Comparison of ENCODE assay signal across 8 cellular contexts in genomic region chr5:150486402-150487198, GRCh38. TPM values are rescaled to one million over a fixed set of nuclear protein-coding genes. Genes with fewer than 3 reads are reported as not detected.
DNase-seq lines count a peak whose midpoint lies in the region; ATAC-seq and TF ChIP-seq lines count a peak whose summit lies in the region.

No MANE protein-coding gene starts in this region.

- intact Hi-C loops in sciatic nerve (cut with DNase I) = loop anchor here (10.0 kb wide), 1 partner anchor 48 kb away; no protein-coding TSS in a partner anchor

- DNase-seq in DMS53 treated with DMSO at 0.1 percent for 48 hours (lab: John Stamatoyannopoulos, UW; ENCODE audit: unreplicated experiment) (peak; percentile 70), T-cell (peak in 28 of 34 experiments; percentile 7 to 59 (median 26)), astrocyte of the spinal cord (ENCODE audit: low read depth, low spot score) (peak; percentile 69), iPS DF 19.7 (ENCODE audit: low read depth, low spot score) (peak; percentile 75), sciatic nerve (ENCODE audit: low spot score) (peak; percentile 86), NCI-H1930 (lab: John Stamatoyannopoulos, UW) (no peak)

- peaks cover 7 to 19% of the 10 kb centered on the region in 2 donors for H3K27me3 Mint-ChIP-seq in T-cell

- no peak for TF ChIP-seq CTCF in astrocyte of the spinal cord (IDR thresholded peaks at IDR 0.05; ENCODE audit: low read depth, low read length)

- H3K4me1 Mint-ChIP-seq in T-cell = peaks cover 8 to 12% (median 10%) of the 10 kb centered on the region in 3 donors

- no peaks in the 10 kb centered on the region for H3K9me3 Mint-ChIP-seq in T-cell

- H3K27ac Mint-ChIP-seq in T-cell = peak overlapping the region in 1 of 2 donors; percentile 48

- in situ Hi-C loops in astrocyte of the spinal cord (cut with HindIII; ENCODE audit: low sequenced_read_pairs) = no loop called here

- ATAC-seq in HG03354 (IDR thresholded peaks at IDR 0.05; ENCODE audit: poor library complexity, severe bottlenecking, unreplicated experiment) = peak; percentile 35
- ATAC-seq in T-cell (replicated peaks in 1 of 4) = peak; percentile 61 to 67 (median 64)
- ATAC-seq in sciatic nerve = peak; percentile 55
- no peak for ATAC-seq in HG03378 (IDR thresholded peaks at IDR 0.05; ENCODE audit: unreplicated experiment)

- H3K36me3 Mint-ChIP-seq in T-cell = no peaks in the 10 kb centered on the region

- H3K4me3 Mint-ChIP-seq in T-cell = peak overlapping the region; percentile 62 to 69 (median 67)

- CTCF ChIA-PET in T-cell (lab: Charles Lee) = interaction anchor here (0.5 to 0.8 kb wide), 5 partner anchors 19 to 1219 kb away, joined by 3 to 4 read pairs (median 3); partner anchors contain the start of gene GPX3 (in 1 of the 2)

- POLR2A ChIA-PET in T-cell (lab: Charles Lee) = no interaction called here

- peak overlapping the region; percentile 76 for H3K4me3 ChIP-seq in astrocyte of the spinal cord (ENCODE audit: low read depth, low read length)

RNA-seq across cellular contexts. Expression of gene NDST1, which starts 21.3 kb away (rescaled TPM):
- total RNA-seq in T-cell (1 to 10 TPM in 3 of 5 donors, under 1 TPM in 2; 0.83 to 2.0 (median 1.2) TPM), sciatic nerve (109 TPM)

RNA-seq across cellular contexts. Expression of gene RPS14, which starts 37.1 kb away (rescaled TPM):
- 1,000 to 10,000 TPM; 4,124 to 5,450 (median 5,009) TPM for total RNA-seq in T-cell
- 1,412 TPM for total RNA-seq in sciatic nerve

Comparison
In these comparisons a context has a peak if more than half of its experiments do, and no peak if none do; other contexts are left out.
1. DNase-seq: peak in DMS53 treated with DMSO at 0.1 percent for 48 hours (single experiment), T-cell (28 of 34), astrocyte of the spinal cord (single experiment), iPS DF 19.7 (single experiment) and sciatic nerve (single experiment); none in NCI-H1930 (0 of 2).
2. RNA of gene NDST1, which starts 21.3 kb away (total RNA-seq): 109 TPM in sciatic nerve (single experiment); 0.83 to 2.0 TPM in T-cell; every median in the first group is over 10 times any median in the second.